Comparison of ENCODE assay signal across 18 cellular contexts in genomic region chr12:103952497-103952896, GRCh38. TPM values are rescaled to one million over a fixed set of nuclear protein-coding genes. Genes with fewer than 3 reads are reported as not detected.
DNase-seq lines count a peak whose midpoint lies in the region; ATAC-seq and TF ChIP-seq lines count a peak whose summit lies in the region.
"Had no signal": no experiment of that assay in that cellular context is flagged by ENCODE, and none has a peak within 500 bp of the region (broad histone marks: within the 10 kb centered on the region; RNA-seq: fewer than 3 reads in every experiment).

No MANE protein-coding gene starts in this region.

- no peaks in the 10 kb centered on the region for H3K27me3 Mint-ChIP-seq in natural killer cell treated with Interleukin-12 subunit alpha and Interleukin-12 subunit beta and Interleukin-15 and Interleukin-18, amount 100 ng/mL, for 72 hours
- no peaks in the 10 kb centered on the region for H3K27me3 Mint-ChIP-seq in natural killer cell (ENCODE audit: low read depth in 2 of 2)
- no peaks in the 10 kb centered on the region for H3K27me3 Mint-ChIP-seq in activated CD4-positive, alpha-beta memory T cell treated with anti-CD3 and anti-CD28 coated beads, Interleukin-2, amount 10 ng/mL, durations not matched to agents 7 days and 5 days
- no peaks in the 10 kb centered on the region for H3K27me3 Mint-ChIP-seq in memory B cell
- no peaks in the 10 kb centered on the region for H3K27me3 Mint-ChIP-seq in endodermal cell (ENCODE audit: insufficient read depth)

- H3K4me1 Mint-ChIP-seq in natural killer cell treated with Interleukin-12 subunit alpha and Interleukin-12 subunit beta and Interleukin-15 and Interleukin-18, amount 100 ng/mL, for 72 hours (ENCODE audit: low read depth in 2 of 2), result peaks cover 34 to 57% of the 10 kb centered on the region in 2 donors
- H3K4me1 Mint-ChIP-seq in natural killer cell (peaks cover 28 to 40% of the 10 kb centered on the region in 2 donors), memory B cell (peaks cover 24% of the 10 kb centered on the region), endodermal cell (peaks cover 10% of the 10 kb centered on the region)
- H3K4me1 Mint-ChIP-seq in activated CD4-positive, alpha-beta memory T cell treated with anti-CD3 and anti-CD28 coated beads, Interleukin-2, amount 10 ng/mL, durations not matched to agents 7 days and 5 days, result peaks cover 57% of the 10 kb centered on the region

- peaks cover 47% of the 10 kb centered on the region for H3K36me3 Mint-ChIP-seq in natural killer cell treated with Interleukin-12 subunit alpha and Interleukin-12 subunit beta and Interleukin-15 and Interleukin-18, amount 100 ng/mL, for 72 hours
- peaks cover 7% of the 10 kb centered on the region for H3K36me3 Mint-ChIP-seq in natural killer cell
- H3K36me3 Mint-ChIP-seq in activated CD4-positive, alpha-beta memory T cell treated with anti-CD3 and anti-CD28 coated beads, Interleukin-2, amount 10 ng/mL, durations not matched to agents 7 days and 5 days (ENCODE audit: low read depth), result peaks cover 66% of the 10 kb centered on the region
- peaks cover 17% of the 10 kb centered on the region for H3K36me3 Mint-ChIP-seq in memory B cell
- peaks cover 54% of the 10 kb centered on the region for H3K36me3 Mint-ChIP-seq in endodermal cell (ENCODE audit: low read depth)

- no peaks in the 10 kb centered on the region for H3K27me3 ChIP-seq in endodermal cell (ENCODE audit: control insufficient read depth, insufficient read depth, low read length, poor library complexity, severe bottlenecking)
- H3K27me3 ChIP-seq: esophagus muscularis mucosa, gastrocnemius medialis, right lobe of liver, testis had no signal

- peaks cover 72% of the 10 kb centered on the region for H3K36me3 ChIP-seq in endodermal cell (ENCODE audit: control insufficient read depth, insufficient read depth, low read length)

- DNase-seq in natural killer cell treated with Interleukin-12 subunit alpha and Interleukin-12 subunit beta and Interleukin-15 and Interleukin-18, amount 100 ng/mL, for 72 hours (ENCODE audit: low spot score), result no peak
- DNase-seq in natural killer cell, result no peak
- no peak for DNase-seq in activated CD4-positive, alpha-beta memory T cell treated with anti-CD3 and anti-CD28 coated beads, Interleukin-2, amount 10 ng/mL, durations not matched to agents 7 days and 5 days
- DNase-seq in memory B cell (ENCODE audit: low spot score in 2 of 2), result no peak
- DNase-seq in COLO829 (ENCODE audit: low spot score), result no peak
- no peak for DNase-seq in endodermal cell
- DNase-seq: activated effector memory CD4-positive, alpha-beta T cell treated with anti-CD3 and anti-CD28 coated beads, Interleukin-2, amount 50 U/mL, for 16 hours; effector memory CD4-positive, alpha-beta T cell; gastrocnemius medialis; H7; KG1; kidney glomerular epithelial cell; NCI-H2029 treated with DMSO at 0.1 percent for 48 hours; right lobe of liver; stimulated activated CD4-positive, alpha-beta T cell treated with anti-CD3 and anti-CD28 coated beads, Interleukin-15, amount 100 ng/mL, for 24 hours; testis had no signal

- H3K27ac Mint-ChIP-seq in natural killer cell treated with Interleukin-12 subunit alpha and Interleukin-12 subunit beta and Interleukin-15 and Interleukin-18, amount 100 ng/mL, for 72 hours, result peak overlapping the region; percentile 33 to 51
- H3K27ac Mint-ChIP-seq in natural killer cell (peak overlapping the region in 1 of 2 donors; percentile 5), memory B cell (peak overlapping the region; percentile 22), endodermal cell (no peak overlapping the region)
- peak overlapping the region; percentile 0 for H3K27ac Mint-ChIP-seq in activated CD4-positive, alpha-beta memory T cell treated with anti-CD3 and anti-CD28 coated beads, Interleukin-2, amount 10 ng/mL, durations not matched to agents 7 days and 5 days

- CTCF ChIA-PET in activated CD4-positive, alpha-beta memory T cell treated with anti-CD3 and anti-CD28 coated beads, Interleukin-2, amount 10 ng/mL, durations not matched to agents 7 days and 5 days (lab: Charles Lee), result no interaction called here

- no peak overlapping the region for H3K9ac ChIP-seq in endodermal cell (ENCODE audit: extremely low read depth, low read length, poor library complexity, severe bottlenecking)

- no peaks in the 10 kb centered on the region for H3K9me3 Mint-ChIP-seq in natural killer cell treated with Interleukin-12 subunit alpha and Interleukin-12 subunit beta and Interleukin-15 and Interleukin-18, amount 100 ng/mL, for 72 hours
- no peaks in the 10 kb centered on the region for H3K9me3 Mint-ChIP-seq in natural killer cell
- no peaks in the 10 kb centered on the region for H3K9me3 Mint-ChIP-seq in activated CD4-positive, alpha-beta memory T cell treated with anti-CD3 and anti-CD28 coated beads, Interleukin-2, amount 10 ng/mL, durations not matched to agents 7 days and 5 days
- H3K9me3 Mint-ChIP-seq in memory B cell, result no peaks in the 10 kb centered on the region
- no peaks in the 10 kb centered on the region for H3K9me3 Mint-ChIP-seq in endodermal cell

- no peak overlapping the region for H3K27ac ChIP-seq in endodermal cell (ENCODE audit: low read depth, low read length)
- H3K27ac ChIP-seq: esophagus muscularis mucosa, gastrocnemius medialis, right lobe of liver, testis had no signal

- POLR2A ChIA-PET in activated CD4-positive, alpha-beta memory T cell treated with anti-CD3 and anti-CD28 coated beads, Interleukin-2, amount 10 ng/mL, durations not matched to agents 7 days and 5 days (lab: Charles Lee), result interaction anchor here (0.7 to 5.7 kb wide), 3 partner anchors 15 to 23 kb away, joined by 5 to 159 read pairs (median 57); partner anchors contain the start of genes HSP90B1 and TDG

- WGBS in endodermal cell (ENCODE audit: insufficient coverage in 1 of 2, insufficient read length in 1 of 2), 2 experiments, result no CpG with 5 or more reads among the region's 1 CpG

- TF ChIP-seq CTCF in natural killer cell (IDR thresholded peaks at IDR 0.05) (no peak), endodermal cell (conservative IDR thresholded peaks at IDR 0.05) (no peak)

- intact Hi-C loops in natural killer cell (cut with micrococcal nuclease), result no loop called here

- H3K4me3 Mint-ChIP-seq in natural killer cell treated with Interleukin-12 subunit alpha and Interleukin-12 subunit beta and Interleukin-15 and Interleukin-18, amount 100 ng/mL, for 72 hours, result peak overlapping the region; percentile 64
- H3K4me3 Mint-ChIP-seq in natural killer cell, result no peak overlapping the region
- H3K4me3 Mint-ChIP-seq in activated CD4-positive, alpha-beta memory T cell treated with anti-CD3 and anti-CD28 coated beads, Interleukin-2, amount 10 ng/mL, durations not matched to agents 7 days and 5 days, result no peak overlapping the region
- H3K4me3 Mint-ChIP-seq in memory B cell, result no peak overlapping the region
- no peak overlapping the region for H3K4me3 Mint-ChIP-seq in endodermal cell

- ATAC-seq in natural killer cell treated with Interleukin-12 subunit alpha and Interleukin-12 subunit beta and Interleukin-15 and Interleukin-18, amount 100 ng/mL, for 72 hours, result peak in 1 of 2 donors; percentile 65
- ATAC-seq in natural killer cell, result no peak
- ATAC-seq in memory B cell (ENCODE audit: low read depth), result no peak
- ATAC-seq in GM18861 (IDR thresholded peaks at IDR 0.05; ENCODE audit: unreplicated experiment), result no peak
- ATAC-seq: gastrocnemius medialis, right lobe of liver had no signal

- no peaks in the 10 kb centered on the region for H3K9me3 ChIP-seq in endodermal cell (ENCODE audit: control insufficient read depth, low read length)
- H3K9me3 ChIP-seq: esophagus muscularis mucosa, gastrocnemius medialis, right lobe of liver, testis had no signal

- H3K4me1 ChIP-seq in endodermal cell (ENCODE audit: control insufficient read depth, insufficient read depth, low read length), result no peaks in the 10 kb centered on the region

- no peak overlapping the region for H3K4me3 ChIP-seq in endodermal cell (ENCODE audit: low read length)
- H3K4me3 ChIP-seq: esophagus muscularis mucosa, gastrocnemius medialis, right lobe of liver, testis had no signal

RNA-seq across cellular contexts. Expression of gene TDG, which starts 13.2 kb away (rescaled TPM):
- total RNA-seq in natural killer cell treated with Interleukin-12 subunit alpha and Interleukin-12 subunit beta and Interleukin-15 and Interleukin-18, amount 100 ng/mL, for 72 hours, result 10 to 100 TPM; 50.8 to 55.2 TPM
- total RNA-seq in natural killer cell (10 to 100 TPM; 28.2 to 28.7 (median 28.7) TPM), endodermal cell (10 to 100 TPM; 53.4 to 58.1 TPM)
- total RNA-seq in activated CD4-positive, alpha-beta memory T cell treated with anti-CD3 and anti-CD28 coated beads, Interleukin-2, amount 10 ng/mL, durations not matched to agents 7 days and 5 days, result 10 to 100 TPM; 33.0 to 34.4 TPM
- polyA plus RNA-seq in endodermal cell (2013, experiment 1 of 2), result 58.7 TPM
- polyA plus RNA-seq in endodermal cell (2013, experiment 2 of 2), result 58.3 TPM

RNA-seq across cellular contexts. Expression of gene HSP90B1, which starts 22.3 kb away (rescaled TPM):
- 100 to 1,000 TPM; 621 to 706 TPM for total RNA-seq in natural killer cell treated with Interleukin-12 subunit alpha and Interleukin-12 subunit beta and Interleukin-15 and Interleukin-18, amount 100 ng/mL, for 72 hours
- 100 to 1,000 TPM; 282 to 390 (median 389) TPM for total RNA-seq in natural killer cell
- 100 to 1,000 TPM; 375 to 378 TPM for total RNA-seq in activated CD4-positive, alpha-beta memory T cell treated with anti-CD3 and anti-CD28 coated beads, Interleukin-2, amount 10 ng/mL, durations not matched to agents 7 days and 5 days
- 1,000 to 10,000 TPM; 1,047 to 1,509 TPM for total RNA-seq in endodermal cell
- polyA plus RNA-seq in endodermal cell (2013, experiment 1 of 2), result 642 TPM
- polyA plus RNA-seq in endodermal cell (2013, experiment 2 of 2), result 723 TPM
